13 cellular contexts compared by ENCODE assay signal in the genomic region with DNA sequence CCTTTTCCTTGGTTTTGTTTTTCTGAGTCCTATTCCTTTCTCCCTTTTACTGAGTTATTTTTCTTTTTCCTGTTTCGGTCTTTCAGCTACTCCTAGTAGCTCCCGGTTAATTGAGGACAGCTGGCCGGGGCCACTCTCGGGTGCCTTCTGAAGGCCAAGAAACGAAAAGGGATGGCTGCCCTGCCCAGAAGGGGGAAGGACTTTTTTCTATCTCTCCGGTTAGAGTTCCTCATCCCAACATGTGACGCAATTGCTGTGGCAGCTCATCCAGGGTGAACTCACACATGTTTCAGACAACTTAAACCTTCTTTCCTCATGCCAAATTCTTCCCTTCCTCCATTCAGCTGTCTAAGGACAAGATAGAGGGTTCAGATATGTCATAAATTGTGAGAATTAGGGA.
A peak's percentile ranks its signal among the peaks of the same experiment; 100 is the strongest.
DNase-seq lines count a peak whose midpoint lies in the region; ATAC-seq and TF ChIP-seq lines count a peak whose summit lies in the region.
"Had no signal": no experiment of that assay in that cellular context is flagged by ENCODE, and none has a peak within 500 bp of the region (broad histone marks: within the 10 kb centered on the region; RNA-seq: fewer than 3 reads in every experiment).

No MANE protein-coding gene starts in this region.

- peak overlapping the region; percentile 97 for H3K18ac ChIP-seq in mesendoderm (ENCODE audit: low read length)

- no peak overlapping the region for H3K27ac ChIP-seq in fibroblast of lung (ENCODE audit: insufficient read depth, low read length)
- H3K27ac ChIP-seq in mesendoderm (ENCODE audit: low read depth, low read length): peak overlapping the region; percentile 95
- H3K27ac ChIP-seq: 22Rv1 had no signal

- H3K9me3 ChIP-seq in fibroblast of lung (ENCODE audit: control insufficient read depth, insufficient read depth, low read depth, low read length): no peaks in the 10 kb centered on the region

- peak overlapping the region; percentile 92 for H2BK120ac ChIP-seq in mesendoderm (ENCODE audit: low read depth, low read length)

- no peak overlapping the region for H2BK15ac ChIP-seq in mesendoderm (replicated peaks; ENCODE audit: low read depth)

- H2AFZ ChIP-seq in fibroblast of lung (ENCODE audit: low read length): peak overlapping the region; percentile 54

- no peaks in the 10 kb centered on the region for H4K20me1 ChIP-seq in fibroblast of lung (ENCODE audit: control insufficient read depth, extremely low read depth, insufficient read depth, low read length)

- H3K9me3 Mint-ChIP-seq in activated naive CD4-positive, alpha-beta T cell treated with anti-CD3 and anti-CD28 coated beads, Interleukin-2, amount 50 U/mL, for 72 hours: no peaks in the 10 kb centered on the region
- H3K9me3 Mint-ChIP-seq: IgD-negative memory B cell had no signal

- peak overlapping the region; percentile 93 for H4K8ac ChIP-seq in mesendoderm (ENCODE audit: low read depth, low read length)

- no peak for ATAC-seq in activated naive CD4-positive, alpha-beta T cell treated with anti-CD3 and anti-CD28 coated beads, Interleukin-2, amount 50 U/mL, for 72 hours
- ATAC-seq in GM21825 (IDR thresholded peaks at IDR 0.05; ENCODE audit: unreplicated experiment) (no peak), HG03039 (IDR thresholded peaks at IDR 0.05; ENCODE audit: unreplicated experiment) (no peak)

- peak overlapping the region; percentile 87 for H3K56ac ChIP-seq in mesendoderm (ENCODE audit: low read length)

- H3K27me3 ChIP-seq in fibroblast of lung (ENCODE audit: control insufficient read depth, insufficient read depth, low read length): no peaks in the 10 kb centered on the region
- H3K27me3 ChIP-seq in mesendoderm (ENCODE audit: insufficient read depth, low read length, poor library complexity): no peaks in the 10 kb centered on the region

- DNase-seq in SIG-M5 treated with dmso at 0.1 percent for 504 hours (lab: John Stamatoyannopoulos, UW; ENCODE audit: unreplicated experiment) (peak; percentile 57), SIG-M5 (lab: John Stamatoyannopoulos, UW) (no peak), fibroblast of lung (ENCODE audit: low read depth in 2 of 2) (peak in 1 of 2 donors; percentile 71), mesendoderm (peak; percentile 71), NCI-H1092 treated with DMSO at 0.1 percent for 48 hours (lab: John Stamatoyannopoulos, UW) (no peak)
- no peak for DNase-seq in activated naive CD4-positive, alpha-beta T cell treated with anti-CD3 and anti-CD28 coated beads, Interleukin-2, amount 50 U/mL, for 72 hours (ENCODE audit: low spot score in 2 of 2)
- DNase-seq: activated naive CD4-positive, alpha-beta T cell; erythroblast; NCI-H774 had no signal

- no peak for TF ChIP-seq CTCF in fibroblast of lung (conservative IDR thresholded peaks at IDR 0.05 in 1 of 2, IDR thresholded peaks at IDR 0.05 in 1 of 2; ENCODE audit: low read depth in 1 of 2, low read length in 2 of 2)

- no peak overlapping the region for H4K5ac ChIP-seq in mesendoderm (ENCODE audit: low read length)

- WGBS in mesendoderm (ENCODE audit: extremely low coverage, insufficient coverage, low lambda C conversion rate): no CpG with 5 or more reads among the region's 7 CpGs

- H3K36me3 ChIP-seq in fibroblast of lung (ENCODE audit: control insufficient read depth, insufficient read depth, low read length) (no peaks in the 10 kb centered on the region), mesendoderm (ENCODE audit: control insufficient read depth, insufficient read depth, low read length) (no peaks in the 10 kb centered on the region)

- H3K27ac Mint-ChIP-seq in activated naive CD4-positive, alpha-beta T cell treated with anti-CD3 and anti-CD28 coated beads, Interleukin-2, amount 50 U/mL, for 72 hours: no peak overlapping the region
- H3K27ac Mint-ChIP-seq: IgD-negative memory B cell had no signal

- H3K23ac ChIP-seq in mesendoderm (ENCODE audit: low read length): peak overlapping the region; percentile 29

- H3K9ac ChIP-seq in fibroblast of lung (ENCODE audit: insufficient read depth, low read length) (no peak overlapping the region), mesendoderm (ENCODE audit: low read length) (peak overlapping the region; percentile 70)

- peak overlapping the region; percentile 70 for H2BK5ac ChIP-seq in mesendoderm (ENCODE audit: low read length)

- H3K4me1 ChIP-seq in fibroblast of lung (ENCODE audit: control insufficient read depth, extremely low read depth, insufficient read depth, low read length) (peaks cover 5% of the 10 kb centered on the region), mesendoderm (ENCODE audit: control insufficient read depth, low read depth, low read length) (peaks cover 12% of the 10 kb centered on the region)

- H2AK5ac ChIP-seq in mesendoderm (ENCODE audit: low read length): no peak overlapping the region

- no peaks in the 10 kb centered on the region for H3K36me3 Mint-ChIP-seq in activated naive CD4-positive, alpha-beta T cell treated with anti-CD3 and anti-CD28 coated beads, Interleukin-2, amount 50 U/mL, for 72 hours
- H3K36me3 Mint-ChIP-seq: IgD-negative memory B cell had no signal

- H3K79me1 ChIP-seq in mesendoderm (ENCODE audit: low read length): no peaks in the 10 kb centered on the region

- H3K4me2 ChIP-seq in fibroblast of lung (ENCODE audit: extremely low read depth, insufficient read depth, low read length) (peak overlapping the region; percentile 27), mesendoderm (ENCODE audit: low read length) (peak overlapping the region; percentile 0)

- H3K79me2 ChIP-seq in fibroblast of lung (ENCODE audit: control insufficient read depth, insufficient read depth, low read length) (no peaks in the 10 kb centered on the region), mesendoderm (ENCODE audit: control insufficient read depth, insufficient read depth, low read length) (peaks cover 17% of the 10 kb centered on the region)

- H3K4ac ChIP-seq in mesendoderm (ENCODE audit: low read depth, low read length): peak overlapping the region; percentile 84

- H3K4me3 ChIP-seq in fibroblast of lung (replicated peaks in 1 of 4; ENCODE audit: control extremely low read depth in 1 of 4, insufficient read depth in 1 of 4, low read depth in 3 of 4, low read length in 4 of 4): no peak overlapping the region
- peak overlapping the region; percentile 14 for H3K4me3 ChIP-seq in mesendoderm (ENCODE audit: low read length)

Comparison
In these comparisons a context has a peak if more than half of its experiments do, and no peak if none do; other contexts are left out.
1. DNase-seq: peak in SIG-M5 treated with dmso at 0.1 percent for 504 hours (single experiment) and mesendoderm (single experiment); none in SIG-M5 (single experiment), activated naive CD4-positive, alpha-beta T cell treated with anti-CD3 and anti-CD28 coated beads, Interleukin-2, amount 50 U/mL, for 72 hours (0 of 2) and NCI-H1092 treated with DMSO at 0.1 percent for 48 hours (single experiment).